In genomic region chr11:64540426-64540825, GRCh38 we compare ENCODE assay signal across 24 cellular contexts. TPM values are rescaled to one million over a fixed set of nuclear protein-coding genes. Genes with fewer than 3 reads are reported as not detected.
"Had no signal": no experiment of that assay in that cellular context is flagged by ENCODE, and none has a peak within 500 bp of the region (broad histone marks: within the 10 kb centered on the region; RNA-seq: fewer than 3 reads in every experiment).

No MANE protein-coding gene starts in this region.

- H3K4me1 Mint-ChIP-seq: activated naive CD4-positive, alpha-beta T cell treated with anti-CD3 and anti-CD28 coated beads, Interleukin-2, amount 10 ng/mL, durations not matched to agents 7 days and 5 days had no signal

- DNase-seq: activated CD4-positive, alpha-beta T cell treated with anti-CD3 and anti-CD28 coated beads for 4 hours; activated CD8-positive, alpha-beta memory T cell treated with anti-CD3 and anti-CD28 coated beads, Interleukin-2, amount 50 U/mL, for 4 hours; activated CD8-positive, alpha-beta T cell treated with anti-CD3 and anti-CD28 coated beads for 36 hours; activated gamma-delta T cell treated with Interleukin-2 at 50 U/mL for 16 hours; activated naive CD4-positive, alpha-beta T cell treated with anti-CD3 and anti-CD28 coated beads, Interleukin-2, amount 10 ng/mL, durations not matched to agents 7 days and 5 days; activated naive CD8-positive, alpha-beta T cell treated with anti-CD3 and anti-CD28 coated beads for 36 hours; activated T-cell treated with anti-CD3 and anti-CD28 coated beads, Interleukin-2, amount 50 U/mL, for 72 hours; NCI-H1092; NCI-H1417; NCI-H1930; NCI-H345; NCI-H510A; NCI-H526 treated with DMSO at 0.1 percent for 48 hours; NCI-H82; OCI-M1; RPMI8226; SHP77 had no signal

- H3K36me3 Mint-ChIP-seq: activated naive CD4-positive, alpha-beta T cell treated with anti-CD3 and anti-CD28 coated beads, Interleukin-2, amount 10 ng/mL, durations not matched to agents 7 days and 5 days; activated naive CD8-positive, alpha-beta T cell treated with anti-CD3 and anti-CD28 coated beads for 36 hours had no signal

- H3K9me3 Mint-ChIP-seq: activated CD8-positive, alpha-beta T cell treated with anti-CD3 and anti-CD28 coated beads for 36 hours; activated naive CD4-positive, alpha-beta T cell treated with anti-CD3 and anti-CD28 coated beads, Interleukin-2, amount 10 ng/mL, durations not matched to agents 7 days and 5 days; activated naive CD8-positive, alpha-beta T cell treated with anti-CD3 and anti-CD28 coated beads for 36 hours; activated T-cell treated with anti-CD3 and anti-CD28 coated beads, Interleukin-2, amount 50 U/mL, for 72 hours; activated T-helper 2 cell treated with anti-CD3 and anti-CD28 coated beads, Interferon-gamma antibody, Interleukin-2, Interleukin-4, amounts not matched to agents 10 μg/mL and 5 μg/mL and 100 μg/mL, durations not matched to agents 14 hours and 24 hours and 36 hours; T-helper 1 cell treated with Interleukin-12 subunit alpha and Interleukin-12 subunit beta and Interleukin-4 antibody, amounts not matched to agents 30 μg/mL and 1 μg/mL, for 36 hours had no signal

- H3K4me3 Mint-ChIP-seq: activated CD8-positive, alpha-beta T cell treated with anti-CD3 and anti-CD28 coated beads for 36 hours; activated naive CD4-positive, alpha-beta T cell treated with anti-CD3 and anti-CD28 coated beads, Interleukin-2, amount 10 ng/mL, durations not matched to agents 7 days and 5 days; activated naive CD8-positive, alpha-beta T cell treated with anti-CD3 and anti-CD28 coated beads for 36 hours; activated T-cell treated with anti-CD3 and anti-CD28 coated beads, Interleukin-2, amount 50 U/mL, for 72 hours; T-helper 1 cell treated with Interleukin-12 subunit alpha and Interleukin-12 subunit beta and Interleukin-4 antibody, amounts not matched to agents 30 μg/mL and 1 μg/mL, for 36 hours had no signal

- H3K27ac Mint-ChIP-seq: activated CD8-positive, alpha-beta T cell treated with anti-CD3 and anti-CD28 coated beads for 36 hours; activated naive CD4-positive, alpha-beta T cell treated with anti-CD3 and anti-CD28 coated beads, Interleukin-2, amount 10 ng/mL, durations not matched to agents 7 days and 5 days; activated naive CD8-positive, alpha-beta T cell treated with anti-CD3 and anti-CD28 coated beads for 36 hours; activated T-cell treated with anti-CD3 and anti-CD28 coated beads, Interleukin-2, amount 50 U/mL, for 72 hours; activated T-helper 2 cell treated with anti-CD3 and anti-CD28 coated beads, Interferon-gamma antibody, Interleukin-2, Interleukin-4, amounts not matched to agents 10 μg/mL and 5 μg/mL and 100 μg/mL, durations not matched to agents 14 hours and 24 hours and 36 hours; T-helper 1 cell treated with Interleukin-12 subunit alpha and Interleukin-12 subunit beta and Interleukin-4 antibody, amounts not matched to agents 30 μg/mL and 1 μg/mL, for 36 hours had no signal

- ATAC-seq: activated CD4-positive, CD25-positive, alpha-beta regulatory T cell treated with anti-CD3 and anti-CD28 coated beads, Interleukin-2, amount 50 U/mL, for 24 hours; activated CD8-positive, alpha-beta T cell treated with anti-CD3 and anti-CD28 coated beads for 36 hours; activated T-cell treated with anti-CD3 and anti-CD28 coated beads, Interleukin-2, amount 50 U/mL, for 72 hours; Panc1 had no signal

RNA-seq across cellular contexts. Expression of gene SLC22A11, which starts 15.3 kb away (rescaled TPM):
- total RNA-seq: activated CD8-positive, alpha-beta T cell treated with anti-CD3 and anti-CD28 coated beads for 36 hours; activated naive CD8-positive, alpha-beta T cell treated with anti-CD3 and anti-CD28 coated beads for 36 hours; activated T-cell treated with anti-CD3 and anti-CD28 coated beads, Interleukin-2, amount 50 U/mL, for 72 hours; activated T-helper 2 cell treated with anti-CD3 and anti-CD28 coated beads, Interferon-gamma antibody, Interleukin-2, Interleukin-4, amounts not matched to agents 10 μg/mL and 5 μg/mL and 100 μg/mL, durations not matched to agents 14 hours and 24 hours and 36 hours; cerebellum; M059J; SK-MEL-5 had no signal

RNA-seq across cellular contexts. Expression of gene SLC22A12, which starts 50.6 kb away (rescaled TPM):
- total RNA-seq: activated CD8-positive, alpha-beta T cell treated with anti-CD3 and anti-CD28 coated beads for 36 hours; activated naive CD8-positive, alpha-beta T cell treated with anti-CD3 and anti-CD28 coated beads for 36 hours; activated T-cell treated with anti-CD3 and anti-CD28 coated beads, Interleukin-2, amount 50 U/mL, for 72 hours; activated T-helper 2 cell treated with anti-CD3 and anti-CD28 coated beads, Interferon-gamma antibody, Interleukin-2, Interleukin-4, amounts not matched to agents 10 μg/mL and 5 μg/mL and 100 μg/mL, durations not matched to agents 14 hours and 24 hours and 36 hours; cerebellum; M059J; SK-MEL-5 had no signal
